ENCODE assay signal across 8 cellular contexts in genomic region chr20:36754656-36755222, GRCh38. TPM values are rescaled to one million over a fixed set of nuclear protein-coding genes. Genes with fewer than 3 reads are reported as not detected.
DNase-seq lines count a peak whose midpoint lies in the region; ATAC-seq, FAIRE-seq and TF ChIP-seq lines count a peak whose summit lies in the region.

No MANE protein-coding gene starts in this region.

- TF ChIP-seq EP300 in HepG2 (IDR thresholded peaks at IDR 0.05; ENCODE audit: low read depth in 2 of 2, low read length in 2 of 2) (no peak), HepG2 (CRISPR knock-in tag; IDR thresholded peaks at IDR 0.05; ENCODE audit: borderline replicate concordance) (no peak), stomach (IDR thresholded peaks at IDR 0.05) (no peak)

- no peaks in the 10 kb centered on the region for H3K79me2 ChIP-seq in HepG2 (ENCODE audit: insufficient read depth, low read length)

- no peaks in the 10 kb centered on the region for H4K20me1 ChIP-seq in HepG2 (ENCODE audit: insufficient read depth, low read length)

- DNase-seq in GM10266 (ENCODE audit: extremely low spot score): peak; percentile 60
- peak; percentile 15 for DNase-seq in NCI-H2029 treated with DMSO at 0.1 percent for 48 hours (lab: John Stamatoyannopoulos, UW)
- peak; percentile 40 for DNase-seq in UCSD-AML1 (lab: John Stamatoyannopoulos, UW; ENCODE audit: unreplicated experiment)
- DNase-seq in HepG2 (ENCODE audit: low spot score): peak; percentile 84
- no peak for DNase-seq in stomach
- no peak for DNase-seq in mesenteric fat pad (ENCODE audit: low spot score)

- POLR2A ChIA-PET in HepG2 (lab: Yijun Ruan, JAX): interaction anchor here (0.7 to 1.6 kb wide), 7 partner anchors 9 to 149 kb away, joined by 3 to 7 read pairs (median 4); partner anchors contain the start of genes DSN1, NDRG3 and RAB5IF

- H3K27ac ChIP-seq in cingulate gyrus (ENCODE audit: low read depth, low read length) (peak overlapping the region; percentile 10), HepG2 (ENCODE audit: extremely low read length, insufficient read depth, low read length) (no peak overlapping the region), stomach (peak overlapping the region in 2 of 5 donors; percentile 2 to 27)

- no TSS peak for BruUV-seq in HepG2 (replicated peaks; lab: Mats Ljungman, UMichigan)

- H3K4me2 ChIP-seq in HepG2 (ENCODE audit: low read depth, low read length): no peak overlapping the region

- no peak overlapping the region for H2AFZ ChIP-seq in HepG2 (ENCODE audit: low read length)

- TF ChIP-seq POLR2A in HepG2 (IDR thresholded peaks at IDR 0.05; ENCODE audit: insufficient read depth in 1 of 2, low read depth in 2 of 2, low read length in 2 of 2) (no peak), stomach (IDR thresholded peaks at IDR 0.05) (no peak)

- H3K27me3 ChIP-seq in HepG2 (ENCODE audit: control insufficient read depth in 1 of 2, insufficient read depth in 2 of 2, low read length in 2 of 2): no peaks in the 10 kb centered on the region
- H3K27me3 ChIP-seq in stomach: no peaks in the 10 kb centered on the region

- intact Hi-C loops in HepG2 (cut with micrococcal nuclease; ENCODE audit: unreplicated experiment) (loop anchor here (1.0 to 10.0 kb wide), 4 partner anchors 37 to 200 kb away; no protein-coding TSS in a partner anchor), stomach (cut with DNase I; ENCODE audit: low total_unique reads) (no loop called here)

- no peak overlapping the region for H3K9ac ChIP-seq in HepG2 (ENCODE audit: insufficient read depth, low read depth, low read length)

- H3K36me3 ChIP-seq in HepG2 (replicated peaks in 1 of 2; ENCODE audit: control insufficient read depth in 1 of 2, insufficient read depth in 2 of 2, low read length in 2 of 2) (peaks cover 22 to 51% of the 10 kb centered on the region in 2 experiments), stomach (peaks cover 12 to 61% (median 45%) of the 10 kb centered on the region in 4 donors)

- H3K4me3 ChIP-seq in HepG2 (replicated peaks in 1 of 3; ENCODE audit: insufficient read depth in 1 of 3, low read depth in 2 of 3, low read length in 3 of 3) (no peak overlapping the region), stomach (no peak overlapping the region)

- ATAC-seq in HepG2: peak; percentile 98

- H3K4me1 ChIP-seq in HepG2 (ENCODE audit: insufficient read depth, low read length) (peaks cover 8% of the 10 kb centered on the region; the same call in 1 of the 2 replicates), stomach (peaks cover 0 to 9% (median 0%) of the 10 kb centered on the region in 4 donors)

- peak; percentile 63 for TF ChIP-seq CTCF in GM10266 (IDR thresholded peaks at IDR 0.05; ENCODE audit: control insufficient read depth, insufficient read depth, low read depth, missing control alignments)
- peak; percentile 95 for TF ChIP-seq CTCF in HepG2 (CRISPR knock-in tag; IDR thresholded peaks at IDR 0.05)
- peak in 5 of 7 experiments; percentile 56 to 75 (median 60) for TF ChIP-seq CTCF in stomach (IDR thresholded peaks at IDR 0.05)

- peak; percentile 91 for TF ChIP-seq RAD21 in HepG2 (CRISPR knock-in tag; IDR thresholded peaks at IDR 0.05)

- CTCF ChIA-PET in HepG2 (lab: Yijun Ruan, JAX; ENCODE audit: low intra/inter-chr PET ratio, low total read pairs): interaction anchor here (0.8 to 2.3 kb wide), 6 partner anchors 37 to 248 kb away, joined by 3 to 20 read pairs (median 8); no protein-coding TSS in a partner anchor

- 28% methylated on average over 2 of the region's 2 CpGs for WGBS in HepG2 (ENCODE audit: low lambda C conversion rate)
- WGBS in stomach, 5 donors: 0 to 15% (median 7%) methylated on average over 2 of the region's 2 CpGs

- in situ Hi-C loops in HepG2 (cut with HindIII; ENCODE audit: extremely low pct_ligation_motif_present, low pct_unique_long_range_greater_than_20kb): loop anchor here (5.0 kb wide), 1 partner anchor 142 kb away; no protein-coding TSS in a partner anchor

- H3K9me3 ChIP-seq in HepG2 (ENCODE audit: low read length) (no peaks in the 10 kb centered on the region), stomach (no peaks in the 10 kb centered on the region)

- FAIRE-seq in A204.1 (lab: Jason Lieb, UNC) (peak; percentile 83), HepG2 (lab: Jason Lieb, UNC) (peak; percentile 93)

TF ChIP-seq in HepG2, 621 proteins besides CTCF, POLR2A, EP300 and RAD21 (continues in another document):
- TF ChIP-seq PHF20 (CRISPR knock-in tag; IDR thresholded peaks at IDR 0.05): no peak
- TF ChIP-seq THRA (CRISPR knock-in tag; IDR thresholded peaks at IDR 0.05; ENCODE audit: borderline replicate concordance): peak; percentile 62
- TF ChIP-seq TFDP1 (CRISPR knock-in tag; IDR thresholded peaks at IDR 0.05; ENCODE audit: borderline replicate concordance): no peak
- no peak for TF ChIP-seq NFATC3 (CRISPR knock-in tag; IDR thresholded peaks at IDR 0.05)

RNA-seq across cellular contexts. Expression of gene NDRG3, which starts 8.8 kb away (rescaled TPM):
- total RNA-seq in HepG2 (2016; rRNA removed; fragmentation: Illumina TruSeq; extraction: Trizol) (36.0 and 43.3 TPM in 2 replicates), stomach (10 to 100 TPM in 1 of 5 donors, 1 to 10 TPM in 4; 5.8 to 91.6 (median 7.6) TPM), mesenteric fat pad (18.6 TPM)
- 9.0 and 9.2 TPM in 2 replicates for total RNA-seq in HepG2 (2016; cell fraction: cytosol; rRNA removed; fragmentation: Illumina TruSeq; extraction: Trizol; ENCODE audit: low read depth)
- total RNA-seq in HepG2 (2016; cell fraction: insoluble cytoplasmic fraction; rRNA removed; fragmentation: Illumina TruSeq; extraction: Trizol): 32.4 and 40.5 TPM in 2 replicates
- total RNA-seq in HepG2 (2016; cell fraction: membrane; rRNA removed; fragmentation: Illumina TruSeq; extraction: Trizol): 19.9 and 20.6 TPM in 2 replicates
- total RNA-seq in HepG2 (2016; cell fraction: nucleus; rRNA removed; fragmentation: Illumina TruSeq; extraction: Trizol): 19.9 and 21.0 TPM in 2 replicates
- polyA plus RNA-seq in HepG2 (2011; rRNA removed) (34.7 and 40.5 TPM in 2 replicates), stomach (10 to 100 TPM; 14.6 to 21.7 (median 16.1) TPM)
- 22.4 and 29.5 TPM in 2 replicates for polyA plus RNA-seq in HepG2 (2011; cell fraction: cytosol; rRNA removed)
- polyA plus RNA-seq in HepG2 (2011; cell fraction: nucleus; rRNA removed): 23.6 and 25.0 TPM in 2 replicates
- polyA plus RNA-seq in HepG2 (2012): 22.6 and 26.8 TPM in 2 replicates
- 8.7 and 8.9 TPM in 2 replicates for polyA plus RNA-seq in HepG2 (2016; cell fraction: cytosol; fragmentation: Illumina TruSeq; extraction: Trizol; ENCODE audit: low read depth)
- 48.1 and 49.0 TPM in 2 replicates for polyA plus RNA-seq in HepG2 (2016; cell fraction: insoluble cytoplasmic fraction; fragmentation: Illumina TruSeq; extraction: Trizol; ENCODE audit: low read depth)
- 17.2 and 18.2 TPM in 2 replicates for polyA plus RNA-seq in HepG2 (2016; cell fraction: membrane; fragmentation: Illumina TruSeq; extraction: Trizol; ENCODE audit: low read depth)
- 38.9 and 42.1 TPM in 2 replicates for polyA plus RNA-seq in HepG2 (2016; cell fraction: nucleus; fragmentation: Illumina TruSeq; extraction: Trizol; ENCODE audit: insufficient read depth, low read depth)
- polyA minus RNA-seq in HepG2 (2011; rRNA and poly(A)+ RNA removed; ENCODE audit: low replicate concordance): 44.9 and 55.2 TPM in 2 replicates
- 25.7 and 31.2 TPM in 2 replicates for polyA minus RNA-seq in HepG2 (2011; cell fraction: cytosol; rRNA and poly(A)+ RNA removed)
- 16.4 and 19.6 TPM in 2 replicates for polyA minus RNA-seq in HepG2 (2011; cell fraction: nucleus; rRNA and poly(A)+ RNA removed)

RNA-seq across cellular contexts. Expression of gene DSN1, which starts 18.8 kb away (rescaled TPM):
- 53.7 and 82.4 TPM in 2 replicates for total RNA-seq in HepG2 (2016; rRNA removed; fragmentation: Illumina TruSeq; extraction: Trizol)
- 10.7 and 11.7 TPM in 2 replicates for total RNA-seq in HepG2 (2016; cell fraction: cytosol; rRNA removed; fragmentation: Illumina TruSeq; extraction: Trizol; ENCODE audit: low read depth)
- 57.1 and 88.9 TPM in 2 replicates for total RNA-seq in HepG2 (2016; cell fraction: insoluble cytoplasmic fraction; rRNA removed; fragmentation: Illumina TruSeq; extraction: Trizol)
- 25.4 and 26.8 TPM in 2 replicates for total RNA-seq in HepG2 (2016; cell fraction: membrane; rRNA removed; fragmentation: Illumina TruSeq; extraction: Trizol)
- 26.9 and 33.4 TPM in 2 replicates for total RNA-seq in HepG2 (2016; cell fraction: nucleus; rRNA removed; fragmentation: Illumina TruSeq; extraction: Trizol)
- polyA plus RNA-seq in HepG2 (2011; rRNA removed): 10.5 and 18.7 TPM in 2 replicates
- polyA plus RNA-seq in HepG2 (2011; cell fraction: cytosol; rRNA removed): 9.6 and 10.1 TPM in 2 replicates
- 8.8 and 10.9 TPM in 2 replicates for polyA plus RNA-seq in HepG2 (2011; cell fraction: nucleus; rRNA removed)
- polyA plus RNA-seq in HepG2 (2012): 8.0 and 18.3 TPM in 2 replicates
- polyA plus RNA-seq in HepG2 (2016; cell fraction: cytosol; fragmentation: Illumina TruSeq; extraction: Trizol; ENCODE audit: low read depth): 4.4 and 5.3 TPM in 2 replicates
- 61.2 and 64.9 TPM in 2 replicates for polyA plus RNA-seq in HepG2 (2016; cell fraction: insoluble cytoplasmic fraction; fragmentation: Illumina TruSeq; extraction: Trizol; ENCODE audit: low read depth)
- 9.5 and 10.6 TPM in 2 replicates for polyA plus RNA-seq in HepG2 (2016; cell fraction: membrane; fragmentation: Illumina TruSeq; extraction: Trizol; ENCODE audit: low read depth)
- polyA plus RNA-seq in HepG2 (2016; cell fraction: nucleus; fragmentation: Illumina TruSeq; extraction: Trizol; ENCODE audit: insufficient read depth, low read depth): 65.4 and 71.7 TPM in 2 replicates
- polyA minus RNA-seq in HepG2 (2011; rRNA and poly(A)+ RNA removed; ENCODE audit: low replicate concordance): 6.5 and 15.7 TPM in 2 replicates
- polyA minus RNA-seq in HepG2 (2011; cell fraction: cytosol; rRNA and poly(A)+ RNA removed): 6.1 and 9.5 TPM in 2 replicates
- 10.8 and 15.7 TPM in 2 replicates for polyA minus RNA-seq in HepG2 (2011; cell fraction: nucleus; rRNA and poly(A)+ RNA removed)
- total RNA-seq in stomach: 10 to 100 TPM in 2 of 5 donors, 1 to 10 TPM in 3; 1.3 to 18.9 (median 7.2) TPM
- polyA plus RNA-seq in stomach: 10 to 100 TPM in 1 of 3 donors, 1 to 10 TPM in 2; 8.0 to 11.8 (median 8.1) TPM
- total RNA-seq in mesenteric fat pad: 6.4 TPM

Comparison
In these comparisons a context has a peak if more than half of its experiments do, and no peak if none do; other contexts are left out.
1. DNase-seq: peak in GM10266 (single experiment), NCI-H2029 treated with DMSO at 0.1 percent for 48 hours (single experiment), UCSD-AML1 (single experiment) and HepG2 (single experiment); none in stomach (single experiment) and mesenteric fat pad (single experiment).
2. Peak in every context shown above with its lines, with median percentiles within 50 percentile points of each other: CTCF ChIP-seq.